7 cellular contexts compared by ENCODE assay signal in genomic region chr4:91957963-91958362, GRCh38.
"Had no signal": no experiment of that assay in that cellular context is flagged by ENCODE, and none has a peak within 500 bp of the region (broad histone marks: within the 10 kb centered on the region; RNA-seq: fewer than 3 reads in every experiment).

No MANE protein-coding gene starts in this region.

- H3K9me3 Mint-ChIP-seq: IgD-negative memory B cell had no signal

- H3K4me3 ChIP-seq: HAP-1 had no signal

- H3K9me3 ChIP-seq: HAP-1 had no signal

- H3K27me3 Mint-ChIP-seq: IgD-negative memory B cell had no signal

- H3K4me1 Mint-ChIP-seq: IgD-negative memory B cell had no signal

- H3K36me3 Mint-ChIP-seq: IgD-negative memory B cell had no signal

- H3K36me3 ChIP-seq: HAP-1 had no signal

- H3K27ac ChIP-seq: HL-60 had no signal

- H3K27ac Mint-ChIP-seq: HFFc6, IgD-negative memory B cell had no signal

- ATAC-seq: HCT116, HepG2 had no signal

- H3K4me3 Mint-ChIP-seq: HFFc6, IgD-negative memory B cell had no signal

- DNase-seq: GOT3, HFFc6 had no signal

- H3K4me1 ChIP-seq: HAP-1 had no signal
